ENCODE assay signal across 1 cellular context in genomic region chr16:48383204-48383876, GRCh38.
TF ChIP-seq lines count a peak whose summit lies in the region.

No MANE protein-coding gene starts in this region.

TF ChIP-seq in HepG2, 621 proteins besides CTCF, POLR2A, EP300 and RAD21 (continued from another document):
- TF ChIP-seq, protein P1, sequence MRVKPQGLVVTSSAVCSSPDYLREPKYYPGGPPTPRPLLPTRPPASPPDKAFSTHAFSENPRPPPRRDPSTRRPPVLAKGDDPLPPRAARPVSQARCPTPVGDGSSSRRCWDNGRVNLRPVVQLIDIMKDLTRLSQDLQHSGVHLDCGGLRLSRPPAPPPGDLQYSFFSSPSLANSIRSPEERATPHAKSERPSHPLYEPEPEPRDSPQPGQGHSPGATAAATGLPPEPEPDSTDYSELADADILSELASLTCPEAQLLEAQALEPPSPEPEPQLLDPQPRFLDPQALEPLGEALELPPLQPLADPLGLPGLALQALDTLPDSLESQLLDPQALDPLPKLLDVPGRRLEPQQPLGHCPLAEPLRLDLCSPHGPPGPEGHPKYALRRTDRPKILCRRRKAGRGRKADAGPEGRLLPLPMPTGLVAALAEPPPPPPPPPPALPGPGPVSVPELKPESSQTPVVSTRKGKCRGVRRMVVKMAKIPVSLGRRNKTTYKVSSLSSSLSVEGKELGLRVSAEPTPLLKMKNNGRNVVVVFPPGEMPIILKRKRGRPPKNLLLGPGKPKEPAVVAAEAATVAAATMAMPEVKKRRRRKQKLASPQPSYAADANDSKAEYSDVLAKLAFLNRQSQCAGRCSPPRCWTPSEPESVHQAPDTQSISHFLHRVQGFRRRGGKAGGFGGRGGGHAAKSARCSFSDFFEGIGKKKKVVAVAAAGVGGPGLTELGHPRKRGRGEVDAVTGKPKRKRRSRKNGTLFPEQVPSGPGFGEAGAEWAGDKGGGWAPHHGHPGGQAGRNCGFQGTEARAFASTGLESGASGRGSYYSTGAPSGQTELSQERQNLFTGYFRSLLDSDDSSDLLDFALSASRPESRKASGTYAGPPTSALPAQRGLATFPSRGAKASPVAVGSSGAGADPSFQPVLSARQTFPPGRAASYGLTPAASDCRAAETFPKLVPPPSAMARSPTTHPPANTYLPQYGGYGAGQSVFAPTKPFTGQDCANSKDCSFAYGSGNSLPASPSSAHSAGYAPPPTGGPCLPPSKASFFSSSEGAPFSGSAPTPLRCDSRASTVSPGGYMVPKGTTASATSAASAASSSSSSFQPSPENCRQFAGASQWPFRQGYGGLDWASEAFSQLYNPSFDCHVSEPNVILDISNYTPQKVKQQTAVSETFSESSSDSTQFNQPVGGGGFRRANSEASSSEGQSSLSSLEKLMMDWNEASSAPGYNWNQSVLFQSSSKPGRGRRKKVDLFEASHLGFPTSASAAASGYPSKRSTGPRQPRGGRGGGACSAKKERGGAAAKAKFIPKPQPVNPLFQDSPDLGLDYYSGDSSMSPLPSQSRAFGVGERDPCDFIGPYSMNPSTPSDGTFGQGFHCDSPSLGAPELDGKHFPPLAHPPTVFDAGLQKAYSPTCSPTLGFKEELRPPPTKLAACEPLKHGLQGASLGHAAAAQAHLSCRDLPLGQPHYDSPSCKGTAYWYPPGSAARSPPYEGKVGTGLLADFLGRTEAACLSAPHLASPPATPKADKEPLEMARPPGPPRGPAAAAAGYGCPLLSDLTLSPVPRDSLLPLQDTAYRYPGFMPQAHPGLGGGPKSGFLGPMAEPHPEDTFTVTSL (CRISPR knock-in tag; IDR thresholded peaks at IDR 0.05; ENCODE audit: borderline replicate concordance) = 0 out of 2 replicates have a peak, but pooled peaks have one; percentile 10
- TF ChIP-seq KLF12 (CRISPR knock-in tag; IDR thresholded peaks at IDR 0.05; ENCODE audit: borderline replicate concordance) (peak; percentile 34; the same call in 1 of the 2 replicates), MYPOP (CRISPR knock-in tag; IDR thresholded peaks at IDR 0.05) (peak; percentile 45; the same call in 1 of the 2 replicates), NFIC (IDR thresholded peaks at IDR 0.05; ENCODE audit: low read length) (0 out of 2 replicates have a peak, but pooled peaks have one; percentile 11), ZNF383 (CRISPR knock-in tag; IDR thresholded peaks at IDR 0.05; ENCODE audit: borderline replicate concordance) (0 out of 2 replicates have a peak, but pooled peaks have one; percentile 2), ISX (CRISPR knock-in tag; conservative IDR thresholded peaks at IDR 0.05) (peak; percentile 60; the same call in 1 of the 2 replicates), POGZ (CRISPR knock-in tag; IDR thresholded peaks at IDR 0.05) (no peak), ZNF800 (CRISPR knock-in tag; IDR thresholded peaks at IDR 0.05) (0 out of 2 replicates have a peak, but pooled peaks have one; percentile 65), ZNF549 (CRISPR knock-in tag; IDR thresholded peaks at IDR 0.05) (0 out of 2 replicates have a peak, but pooled peaks have one; percentile 19), ZFYVE20 (CRISPR knock-in tag; IDR thresholded peaks at IDR 0.05; ENCODE audit: borderline replicate concordance, low read depth) (no peak), BRCA1 (CRISPR knock-in tag; IDR thresholded peaks at IDR 0.05) (no peak), THAP11 (CRISPR knock-in tag; IDR thresholded peaks at IDR 0.05) (0 out of 2 replicates have a peak, but pooled peaks have one; percentile 4), PTBP1 (IDR thresholded peaks at IDR 0.05; ENCODE audit: low read depth, low read length, poor library complexity, severe bottlenecking) (no peak), RXRB (CRISPR knock-in tag; IDR thresholded peaks at IDR 0.05; ENCODE audit: borderline replicate concordance) (peak; percentile 3; the same call in 1 of the 2 replicates), YEATS4 (CRISPR knock-in tag; IDR thresholded peaks at IDR 0.05; ENCODE audit: borderline replicate concordance) (0 out of 2 replicates have a peak, but pooled peaks have one; percentile 22), ZNF646 (CRISPR knock-in tag; IDR thresholded peaks at IDR 0.05) (no peak), ZSCAN5A (CRISPR knock-in tag; IDR thresholded peaks at IDR 0.05; ENCODE audit: borderline replicate concordance) (no peak), POLR2G (IDR thresholded peaks at IDR 0.05; ENCODE audit: low read depth, low read length) (no peak), ZMAT3 (CRISPR knock-in tag; conservative IDR thresholded peaks at IDR 0.05) (0 out of 2 replicates have a peak, but pooled peaks have one; percentile 36), ZNF747 (CRISPR knock-in tag; IDR thresholded peaks at IDR 0.05; ENCODE audit: borderline replicate concordance) (0 out of 2 replicates have a peak, but pooled peaks have one; percentile 7), ZNF670 (CRISPR knock-in tag; IDR thresholded peaks at IDR 0.05; ENCODE audit: borderline replicate concordance) (0 out of 2 replicates have a peak, but pooled peaks have one; percentile 23), ELF4 (CRISPR knock-in tag; IDR thresholded peaks at IDR 0.05; ENCODE audit: borderline replicate concordance) (peak; percentile 14; the same call in 1 of the 2 replicates), FOXJ3 (CRISPR knock-in tag; IDR thresholded peaks at IDR 0.05; ENCODE audit: borderline replicate concordance) (0 out of 2 replicates have a peak, but pooled peaks have one; percentile 15)
